9 cellular contexts compared by ENCODE assay signal in genomic region chr6:143806282-143807102, GRCh38. TPM values are rescaled to one million over a fixed set of nuclear protein-coding genes. Genes with fewer than 3 reads are reported as not detected.
DNase-seq lines count a peak whose midpoint lies in the region; ATAC-seq and TF ChIP-seq lines count a peak whose summit lies in the region.
"Had no signal": no experiment of that assay in that cellular context is flagged by ENCODE, and none has a peak within 500 bp of the region (broad histone marks: within the 10 kb centered on the region; RNA-seq: fewer than 3 reads in every experiment).

No MANE protein-coding gene starts in this region.

- H3K9me3 ChIP-seq in GM23248 (ENCODE audit: low read depth): no peaks in the 10 kb centered on the region

- peaks cover 3% of the 10 kb centered on the region for H3K9me3 Mint-ChIP-seq in chondrocyte (ENCODE audit: low read depth)

- H3K4me3 ChIP-seq in GM23248: no peak overlapping the region

- WGBS in GM23248 (ENCODE audit: low coverage in 1 of 2, low lambda C conversion rate in 2 of 2, missing lambda C conversion rate in 2 of 2), 2 experiments: 80 to 83% methylated on average over 8 of the region's 8 CpGs

- in situ Hi-C loops in GM23248 (cut with MboI): no loop called here

- no peak overlapping the region for H2AFZ ChIP-seq in GM23248

- peak overlapping the region; percentile 51 for H3K4me2 ChIP-seq in GM23248 (ENCODE audit: unreplicated experiment)

- no peaks in the 10 kb centered on the region for H4K20me1 ChIP-seq in GM23248 (ENCODE audit: insufficient read depth)

- no peaks in the 10 kb centered on the region for H3K27me3 ChIP-seq in GM23248 (replicated peaks; ENCODE audit: insufficient read depth)

- 0 out of 2 replicates have a peak, but pooled peaks cover 10% of the 10 kb centered on the region for H3K36me3 ChIP-seq in GM23248 (ENCODE audit: low read depth)

- H3F3A ChIP-seq in GM23248 (ENCODE audit: insufficient read depth): peaks cover 22% of the 10 kb centered on the region; the same call in 1 of the 2 replicates

- H3K27ac ChIP-seq in GM23248: peak overlapping the region; percentile 58

- no peak overlapping the region for H3K4me3 Mint-ChIP-seq in chondrocyte (ENCODE audit: unreplicated experiment)

- peak overlapping the region; percentile 76 for H3K27ac Mint-ChIP-seq in chondrocyte (ENCODE audit: unreplicated experiment)

- DNase-seq in GM23248 (peak; percentile 66), chondrocyte (ENCODE audit: low spot score) (no peak), SW480 (ENCODE audit: low spot score) (no peak), iPS-NIHi11 (ENCODE audit: low spot score) (no peak), NCI-H1436 (lab: John Stamatoyannopoulos, UW) (no peak)
- DNase-seq in activated CD4-positive, alpha-beta T cell treated with anti-CD3 and anti-CD28 coated beads for 1 hour: peak; percentile 21
- peak; percentile 67 to 84 for DNase-seq in stimulated activated CD4-positive, alpha-beta T cell treated with anti-CD3 and anti-CD28 coated beads, Interleukin-4, amount 100 ng/mL, for 4 hours

- no peaks in the 10 kb centered on the region for H3K79me2 ChIP-seq in GM23248 (ENCODE audit: insufficient read depth)

- H3K9ac ChIP-seq in GM23248: 0 out of 2 replicates have a peak overlapping the region, but pooled peaks have one; percentile 25

- peaks cover 19% of the 10 kb centered on the region for H3K36me3 Mint-ChIP-seq in chondrocyte (ENCODE audit: low read depth)

- no peaks in the 10 kb centered on the region for H3K9me2 ChIP-seq in GM23248 (ENCODE audit: insufficient read depth)

- ATAC-seq in HG03280 (IDR thresholded peaks at IDR 0.05; ENCODE audit: unreplicated experiment): no peak
- ATAC-seq: Panc1 had no signal

- TF ChIP-seq CTCF in chondrocyte (IDR thresholded peaks at IDR 0.05): no peak

- H3K4me1 Mint-ChIP-seq in chondrocyte (ENCODE audit: low read depth): peaks cover 47% of the 10 kb centered on the region

- H3K27me3 Mint-ChIP-seq in chondrocyte (ENCODE audit: low read depth): no peaks in the 10 kb centered on the region

- peaks cover 17% of the 10 kb centered on the region for H3K4me1 ChIP-seq in GM23248 (ENCODE audit: insufficient read depth)

RNA-seq across cellular contexts. Expression of gene LTV1, which starts 36.6 kb away (rescaled TPM):
- 13.3 and 17.9 TPM in 2 replicates for total RNA-seq in GM23248 (2014; rRNA removed; shearing (Covaris generic))
- polyA plus RNA-seq in GM23248 (2016; fragmentation: Nextera tagmentation; extraction: Ambion mirVana): 33.6 and 35.3 TPM in 2 replicates
- 15.0 to 22.6 TPM (median 15.4 TPM) in 3 replicates for total RNA-seq in chondrocyte

RNA-seq across cellular contexts. Expression of gene ZC2HC1B, which starts 57.8 kb away (rescaled TPM):
- total RNA-seq in GM23248 (2014; rRNA removed; shearing (Covaris generic)): not detected in 2 replicates
- not detected in 2 replicates for polyA plus RNA-seq in GM23248 (2016; fragmentation: Nextera tagmentation; extraction: Ambion mirVana)
- 0.46 TPM in 1 of 3 replicates, not detected in the others for total RNA-seq in chondrocyte

Comparison
In these comparisons a context has a peak if more than half of its experiments do, and no peak if none do; other contexts are left out.
1. DNase-seq: peak in GM23248 (single experiment), activated CD4-positive, alpha-beta T cell treated with anti-CD3 and anti-CD28 coated beads for 1 hour (single experiment) and stimulated activated CD4-positive, alpha-beta T cell treated with anti-CD3 and anti-CD28 coated beads, Interleukin-4, amount 100 ng/mL, for 4 hours (2 of 2); none in chondrocyte (single experiment), SW480 (single experiment), iPS-NIHi11 (single experiment) and NCI-H1436 (single experiment).